8 cellular contexts compared by ENCODE assay signal in the genomic region with DNA sequence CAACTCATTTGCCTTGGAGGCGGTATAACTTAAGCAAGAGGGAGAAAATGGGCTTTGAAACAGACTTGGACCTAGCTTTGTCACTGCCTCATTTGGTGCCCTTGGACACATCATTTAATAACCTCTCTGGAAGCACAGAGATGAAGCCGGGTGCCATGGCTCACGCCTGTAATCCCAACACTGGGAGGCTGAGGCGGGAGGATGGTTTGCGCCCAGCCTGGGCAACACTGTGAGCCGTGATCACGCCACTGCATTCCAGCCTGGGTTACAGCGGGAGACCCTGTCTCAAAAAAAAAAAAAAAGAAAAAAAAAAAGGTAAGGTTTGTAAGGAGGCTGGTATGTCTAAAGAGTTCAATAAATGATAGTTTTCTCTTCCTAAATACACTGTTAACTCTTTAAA. TPM values are rescaled to one million over a fixed set of nuclear protein-coding genes. Genes with fewer than 3 reads are reported as not detected.
DNase-seq lines count a peak whose midpoint lies in the region; FAIRE-seq and TF ChIP-seq lines count a peak whose summit lies in the region.

No MANE protein-coding gene starts in this region.

- no peaks in the 10 kb centered on the region for H3K9me3 Mint-ChIP-seq in progenitor cell of endocrine pancreas (ENCODE audit: low read depth)

- H3K9me3 ChIP-seq in PC-9 (ENCODE audit: insufficient read depth, low read depth) (no peaks in the 10 kb centered on the region), endothelial cell of umbilical vein (replicated peaks; ENCODE audit: control insufficient read depth, insufficient read depth, low read length) (no peaks in the 10 kb centered on the region)

- H3K4me3 ChIP-seq in GM08714 (ENCODE audit: low read length): peak overlapping the region; percentile 90
- H3K4me3 ChIP-seq in PC-9: peak overlapping the region; percentile 93
- peak overlapping the region; percentile 83 to 97 (median 93) for H3K4me3 ChIP-seq in endothelial cell of umbilical vein (replicated peaks in 1 of 3; ENCODE audit: insufficient read depth in 1 of 3, low read depth in 1 of 3, low read length in 3 of 3)

- H3K27ac Mint-ChIP-seq in progenitor cell of endocrine pancreas: peak overlapping the region; percentile 98

- H3K27ac ChIP-seq in PC-9: peak overlapping the region; percentile 95
- peak overlapping the region; percentile 53 for H3K27ac ChIP-seq in endothelial cell of umbilical vein (ENCODE audit: insufficient read depth, low read depth, low read length)

- no peak for FAIRE-seq in endothelial cell of umbilical vein (lab: Jason Lieb, UNC)

- H3K27me3 Mint-ChIP-seq in progenitor cell of endocrine pancreas: no peaks in the 10 kb centered on the region

- BruUV-seq in PC-9 (replicated peaks; lab: Mats Ljungman, UMichigan) (TSS peak; percentile 76), endothelial cell of umbilical vein (replicated peaks; lab: Mats Ljungman, UMichigan) (no TSS peak)

- peaks cover 23% of the 10 kb centered on the region for H3K4me1 ChIP-seq in PC-9 (replicated peaks; ENCODE audit: insufficient read depth)
- H3K4me1 ChIP-seq in endothelial cell of umbilical vein (ENCODE audit: control insufficient read depth, extremely low read depth, insufficient read depth, low read length): peaks cover 16% of the 10 kb centered on the region

- peaks cover 50% of the 10 kb centered on the region for H3K79me2 ChIP-seq in PC-9 (ENCODE audit: low read depth)
- H3K79me2 ChIP-seq in endothelial cell of umbilical vein (ENCODE audit: control insufficient read depth, insufficient read depth, low read length): peaks cover 35% of the 10 kb centered on the region

- H4K20me1 ChIP-seq in PC-9 (ENCODE audit: insufficient read depth) (no peaks in the 10 kb centered on the region; the same call in 1 of the 2 replicates), endothelial cell of umbilical vein (replicated peaks; ENCODE audit: control insufficient read depth, extremely low read depth, insufficient read depth, low read length) (no peaks in the 10 kb centered on the region)

- peaks cover 12% of the 10 kb centered on the region for H3K4me1 Mint-ChIP-seq in progenitor cell of endocrine pancreas (ENCODE audit: low read depth)

- H3K4me2 ChIP-seq in PC-9: peak overlapping the region; percentile 82
- H3K4me2 ChIP-seq in endothelial cell of umbilical vein (ENCODE audit: insufficient read depth, low read length): peak overlapping the region; percentile 92

- peak overlapping the region; percentile 93 for H3K4me3 Mint-ChIP-seq in progenitor cell of endocrine pancreas (ENCODE audit: low read depth)

- H3F3A ChIP-seq in PC-9 (ENCODE audit: insufficient read depth, low read depth): peaks cover 26% of the 10 kb centered on the region

- TF ChIP-seq CTCF in PC-9 (conservative IDR thresholded peaks at IDR 0.05) (no peak), endothelial cell of umbilical vein (IDR thresholded peaks at IDR 0.05; ENCODE audit: extremely low read depth in 1 of 2, insufficient read depth in 1 of 2, low read depth in 1 of 2, low read length in 2 of 2) (no peak), progenitor cell of endocrine pancreas (IDR thresholded peaks at IDR 0.05; ENCODE audit: unreplicated experiment) (no peak)

- dilution Hi-C loops in endothelial cell of umbilical vein (cut with MboI; ENCODE audit: extremely low pct_ligation_motif_present, low sequenced_read_pairs): no loop called here

- H3K9me1 ChIP-seq in endothelial cell of umbilical vein (replicated peaks; ENCODE audit: control insufficient read depth, extremely low read depth, insufficient read depth, low read length): no peaks in the 10 kb centered on the region

- H3K27me3 ChIP-seq in PC-9 (ENCODE audit: insufficient read depth, low read depth) (no peaks in the 10 kb centered on the region), endothelial cell of umbilical vein (ENCODE audit: control insufficient read depth in 2 of 2, insufficient read depth in 2 of 2, low read length in 2 of 2) (no peaks in the 10 kb centered on the region)

- H3K9ac ChIP-seq in endothelial cell of umbilical vein (replicated peaks; ENCODE audit: extremely low read depth, insufficient read depth, low read length): peak overlapping the region; percentile 88

- H3K9me2 ChIP-seq in PC-9 (ENCODE audit: insufficient read depth): no peaks in the 10 kb centered on the region

- peaks cover 10% of the 10 kb centered on the region for H3K36me3 Mint-ChIP-seq in progenitor cell of endocrine pancreas (ENCODE audit: insufficient read depth)

- POLR2A ChIA-PET in PC-9 (lab: Charles Lee; ENCODE audit: unreplicated experiment) (interaction anchor here (0.7 kb wide), 1 partner anchor 79 kb away, joined by 5 read pairs; no protein-coding TSS in a partner anchor), endothelial cell of umbilical vein (lab: Charles Lee) (no interaction called here)

- TF ChIP-seq POLR2A in endothelial cell of umbilical vein (IDR thresholded peaks at IDR 0.05; ENCODE audit: low read depth, low read length): no peak

- DNase-seq in PC-9 (peak in 1 of 2 experiments; percentile 5), endothelial cell of umbilical vein (ENCODE audit: low read depth, low spot score) (peak; percentile 17), progenitor cell of endocrine pancreas (ENCODE audit: low spot score, unreplicated experiment) (no peak), GDM1 (lab: John Stamatoyannopoulos, UW) (no peak), GM19240 (ENCODE audit: insufficient read length, low spot score) (no peak), SW 1271 (lab: John Stamatoyannopoulos, UW) (no peak), COR-L47 (lab: John Stamatoyannopoulos, UW) (no peak)

- CTCF ChIA-PET in PC-9 (lab: Charles Lee): no interaction called here
- CTCF ChIA-PET in endothelial cell of umbilical vein (lab: Charles Lee): no interaction called here

- H3K36me3 ChIP-seq in PC-9 (ENCODE audit: low read depth) (peaks cover 38% of the 10 kb centered on the region), endothelial cell of umbilical vein (ENCODE audit: control insufficient read depth in 2 of 2, extremely low read depth in 1 of 2, insufficient read depth in 2 of 2, low read length in 2 of 2) (peaks cover 6 to 9% of the 10 kb centered on the region in 2 experiments)

- intact Hi-C loops in PC-9 (cut with micrococcal nuclease; ENCODE audit: unreplicated experiment) (no loop called here), endothelial cell of umbilical vein (cut with micrococcal nuclease) (loop anchor here (5.0 kb wide), 1 partner anchor 114 kb away; a partner anchor contains a TSS)

- peak overlapping the region; percentile 94 for H2AFZ ChIP-seq in PC-9
- no peak overlapping the region for H2AFZ ChIP-seq in endothelial cell of umbilical vein (ENCODE audit: low read depth, low read length)

TF ChIP-seq in endothelial cell of umbilical vein, 7 proteins besides CTCF, POLR2A, EP300 and RAD21:
- TF ChIP-seq, protein P1, sequence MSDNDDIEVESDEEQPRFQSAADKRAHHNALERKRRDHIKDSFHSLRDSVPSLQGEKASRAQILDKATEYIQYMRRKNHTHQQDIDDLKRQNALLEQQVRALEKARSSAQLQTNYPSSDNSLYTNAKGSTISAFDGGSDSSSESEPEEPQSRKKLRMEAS (IDR thresholded peaks at IDR 0.05; ENCODE audit: insufficient read depth, insufficient read length): no peak
- TF ChIP-seq JUN (IDR thresholded peaks at IDR 0.05; ENCODE audit: borderline replicate concordance, insufficient read depth, insufficient read length, low read depth) (no peak), EZH2 (IDR thresholded peaks at IDR 0.05; ENCODE audit: borderline replicate concordance, low read depth, low read length, severe bottlenecking) (no peak), GATA2 (IDR thresholded peaks at IDR 0.05; ENCODE audit: insufficient read depth, insufficient read length, low read depth, low read length) (no peak), MYC (IDR thresholded peaks at IDR 0.05; ENCODE audit: low read depth, low read length) (no peak), FOS (IDR thresholded peaks at IDR 0.05; ENCODE audit: borderline replicate concordance, insufficient read depth, low read length) (no peak), POLR2AphosphoS5 (IDR thresholded peaks at IDR 0.05; ENCODE audit: insufficient read depth, low read depth, low read length) (no peak)
TF ChIP-seq in endothelial cell of umbilical vein: peak in this region for 0.

RNA-seq across cellular contexts. Expression of a gene that starts 0.8 kb away (rescaled TPM):
- total RNA-seq in PC-9 (2021) (79.7 and 92.4 TPM in 2 replicates), endothelial cell of umbilical vein (58.1 and 72.1 TPM in 2 replicates), progenitor cell of endocrine pancreas (71.3 and 75.8 TPM in 2 replicates)
- 120 and 135 TPM in 2 replicates for polyA plus RNA-seq in endothelial cell of umbilical vein
- polyA plus RNA-seq in endothelial cell of umbilical vein (2011; cell fraction: cytosol; rRNA removed): 108 and 111 TPM in 2 replicates
- 54.2 and 60.7 TPM in 2 replicates for polyA plus RNA-seq in endothelial cell of umbilical vein (2011; cell fraction: nucleus; rRNA removed)
- polyA plus RNA-seq in endothelial cell of umbilical vein (2012): 89.4 and 104 TPM in 2 replicates
- 43.2 and 44.4 TPM in 2 replicates for polyA minus RNA-seq in endothelial cell of umbilical vein
- polyA minus RNA-seq in endothelial cell of umbilical vein (2011; cell fraction: cytosol; rRNA and poly(A)+ RNA removed): 50.4 TPM
- 24.3 and 31.4 TPM in 2 replicates for polyA minus RNA-seq in endothelial cell of umbilical vein (2011; cell fraction: nucleus; rRNA and poly(A)+ RNA removed)

RNA-seq across cellular contexts. Expression of a gene that starts 1.0 kb away (rescaled TPM):
- total RNA-seq in PC-9 (2021) (30.0 and 30.7 TPM in 2 replicates), endothelial cell of umbilical vein (14.5 and 16.1 TPM in 2 replicates), progenitor cell of endocrine pancreas (29.3 and 30.8 TPM in 2 replicates)
- 8.8 and 9.8 TPM in 2 replicates for polyA plus RNA-seq in endothelial cell of umbilical vein
- polyA plus RNA-seq in endothelial cell of umbilical vein (2011; cell fraction: cytosol; rRNA removed): 10.7 and 11.7 TPM in 2 replicates
- polyA plus RNA-seq in endothelial cell of umbilical vein (2011; cell fraction: nucleus; rRNA removed): 13.3 and 16.6 TPM in 2 replicates
- 22.4 and 23.5 TPM in 2 replicates for polyA plus RNA-seq in endothelial cell of umbilical vein (2012)
- polyA minus RNA-seq in endothelial cell of umbilical vein: 12.6 and 17.8 TPM in 2 replicates
- polyA minus RNA-seq in endothelial cell of umbilical vein (2011; cell fraction: cytosol; rRNA and poly(A)+ RNA removed): 4.5 TPM
- polyA minus RNA-seq in endothelial cell of umbilical vein (2011; cell fraction: nucleus; rRNA and poly(A)+ RNA removed): 5.0 and 12.5 TPM in 2 replicates
